Comparison of ENCODE assay signal across 29 cellular contexts in genomic region chr5:137292461-137293025, GRCh38.
DNase-seq lines count a peak whose midpoint lies in the region; ATAC-seq and TF ChIP-seq lines count a peak whose summit lies in the region.
"Had no signal": no experiment of that assay in that cellular context is flagged by ENCODE, and none has a peak within 500 bp of the region (broad histone marks: within the 10 kb centered on the region; RNA-seq: fewer than 3 reads in every experiment).

No MANE protein-coding gene starts in this region.

- ATAC-seq in T-helper 17 cell = no peak
- ATAC-seq: body of pancreas, Panc1, psoas muscle, WTC11 had no signal

- H3K36me3 ChIP-seq in prostate gland = no peaks in the 10 kb centered on the region
- H3K36me3 ChIP-seq: BLaER1 treated with 17β-estradiol and CSF1 and Interleukin-3, amounts not matched to agents 10 nM and 100 nM; esophagus muscularis mucosa; sigmoid colon had no signal

- no peak overlapping the region for H3K27ac Mint-ChIP-seq in T-helper 17 cell
- H3K27ac Mint-ChIP-seq: activated CD4-positive, alpha-beta T cell treated with anti-CD3 and anti-CD28 coated beads, Interleukin-2, amount 10 ng/mL, durations not matched to agents 24 days and 14 days; activated T-helper 2 cell treated with anti-CD3 and anti-CD28 coated beads, Interferon-gamma antibody, Interleukin-2, Interleukin-4, amounts not matched to agents 10 μg/mL and 5 μg/mL and 100 μg/mL, durations not matched to agents 14 hours and 24 hours and 36 hours; WTC11 had no signal

- no peaks in the 10 kb centered on the region for H3K36me3 Mint-ChIP-seq in T-helper 17 cell (ENCODE audit: low read depth)
- H3K36me3 Mint-ChIP-seq: IgD-negative memory B cell, WTC11 had no signal

- H3K4me1 ChIP-seq in prostate gland (replicated peaks) = no peaks in the 10 kb centered on the region
- H3K4me1 ChIP-seq: esophagus muscularis mucosa, psoas muscle, sigmoid colon had no signal

- no peak for TF ChIP-seq POLR2A in prostate gland (IDR thresholded peaks at IDR 0.05)

- TF ChIP-seq CTCF in LNCaP clone FGC (IDR thresholded peaks at IDR 0.05; ENCODE audit: control insufficient read depth, extremely low read depth, insufficient read depth) = no peak
- TF ChIP-seq CTCF in prostate gland (IDR thresholded peaks at IDR 0.05) = no peak

- no peak overlapping the region for H3K4me3 ChIP-seq in LNCaP clone FGC (ENCODE audit: low read depth, low read length)
- no peak overlapping the region for H3K4me3 ChIP-seq in prostate gland
- H3K4me3 ChIP-seq: BLaER1 treated with 17β-estradiol and CSF1 and Interleukin-3, amounts not matched to agents 10 nM and 100 nM; body of pancreas; esophagus muscularis mucosa; GM23248; psoas muscle; sigmoid colon had no signal

- no peak overlapping the region for H3K4me3 Mint-ChIP-seq in T-helper 17 cell
- H3K4me3 Mint-ChIP-seq: activated CD4-positive, alpha-beta T cell treated with anti-CD3 and anti-CD28 coated beads, Interleukin-2, amount 10 ng/mL, durations not matched to agents 24 days and 14 days; IgD-negative memory B cell; WTC11 had no signal

- DNase-seq in LNCaP clone FGC (ENCODE audit: low read depth) = peak; percentile 71
- DNase-seq in NCI-H69 (lab: John Stamatoyannopoulos, UW) = peak; percentile 92
- DNase-seq in SHP77 treated with DMSO at 0.1 percent for 48 hours (lab: John Stamatoyannopoulos, UW) = peak; percentile 54
- DNase-seq in prostate gland (ENCODE audit: low spot score) = peak; percentile 71
- no peak for DNase-seq in T-helper 17 cell
- no peak for DNase-seq in occipital lobe (lab: John Stamatoyannopoulos, UW)
- no peak for DNase-seq in stimulated activated CD4-positive, alpha-beta T cell treated with anti-CD3 and anti-CD28 coated beads, Interleukin-4, amount 100 ng/mL, for 4 hours
- DNase-seq: activated CD4-positive, alpha-beta T cell treated with anti-CD3 and anti-CD28 coated beads, Interleukin-2, amount 10 ng/mL, durations not matched to agents 24 days and 14 days; activated CD8-positive, alpha-beta memory T cell treated with anti-CD3 and anti-CD28 coated beads for 24 hours; activated naive CD4-positive, alpha-beta T cell treated with anti-CD3 and anti-CD28 coated beads, Interleukin-2, amount 50 U/mL, for 16 hours; activated T-cell treated with anti-CD3 and anti-CD28 coated beads for 4 hours; cerebellar nuclear complex; DND-41; foreskin fibroblast; GM23248; NCI-H1930; NCI-H2227 treated with DMSO at 0.1 percent for 48 hours; psoas muscle; SIG-M5; sigmoid colon; stimulated activated CD4-positive, alpha-beta T cell treated with anti-CD3 and anti-CD28 coated beads, Interleukin-4, amount 100 ng/mL, for 24 hours; trophoblast cell had no signal

- peaks cover 26% of the 10 kb centered on the region for H3K27me3 Mint-ChIP-seq in T-helper 17 cell
- H3K27me3 Mint-ChIP-seq: activated CD4-positive, alpha-beta T cell treated with anti-CD3 and anti-CD28 coated beads, Interleukin-2, amount 10 ng/mL, durations not matched to agents 24 days and 14 days had no signal

- peak overlapping the region; percentile 39 to 55 for H3K27ac ChIP-seq in prostate gland
- H3K27ac ChIP-seq: BLaER1 treated with 17β-estradiol and CSF1 and Interleukin-3, amounts not matched to agents 10 nM and 100 nM; body of pancreas; esophagus muscularis mucosa; GM23248; psoas muscle; sigmoid colon had no signal

- H3K9me3 ChIP-seq in prostate gland (no peaks in the 10 kb centered on the region), T-helper 17 cell (ENCODE audit: control insufficient read depth, low read length, poor library complexity, severe bottlenecking) (no peaks in the 10 kb centered on the region)
- H3K9me3 ChIP-seq: BLaER1 treated with 17β-estradiol and CSF1 and Interleukin-3, amounts not matched to agents 10 nM and 100 nM; body of pancreas; esophagus muscularis mucosa; psoas muscle; sigmoid colon had no signal

- intact Hi-C loops in prostate gland (cut with DNase I) = no loop called here

- H3K27me3 ChIP-seq in prostate gland (replicated peaks; ENCODE audit: insufficient read depth) = no peaks in the 10 kb centered on the region
- H3K27me3 ChIP-seq: BLaER1 treated with 17β-estradiol and CSF1 and Interleukin-3, amounts not matched to agents 10 nM and 100 nM; body of pancreas; esophagus muscularis mucosa; sigmoid colon had no signal

- H3K4me1 Mint-ChIP-seq in T-helper 17 cell = no peaks in the 10 kb centered on the region
- H3K4me1 Mint-ChIP-seq: activated CD4-positive, alpha-beta T cell treated with anti-CD3 and anti-CD28 coated beads, Interleukin-2, amount 10 ng/mL, durations not matched to agents 24 days and 14 days; IgD-negative memory B cell; WTC11 had no signal

- whole genome bisulfite sequencing in prostate gland = 19% methylated on average over 8 of the region's 8 CpGs

Comparison
In these comparisons a context has a peak if more than half of its experiments do, and no peak if none do; other contexts are left out.
1. DNase-seq: peak in LNCaP clone FGC (single experiment), NCI-H69 (single experiment), SHP77 treated with DMSO at 0.1 percent for 48 hours (single experiment) and prostate gland (single experiment); none in T-helper 17 cell (0 of 3), occipital lobe (single experiment) and stimulated activated CD4-positive, alpha-beta T cell treated with anti-CD3 and anti-CD28 coated beads, Interleukin-4, amount 100 ng/mL, for 4 hours (0 of 2).